In the genomic region with DNA sequence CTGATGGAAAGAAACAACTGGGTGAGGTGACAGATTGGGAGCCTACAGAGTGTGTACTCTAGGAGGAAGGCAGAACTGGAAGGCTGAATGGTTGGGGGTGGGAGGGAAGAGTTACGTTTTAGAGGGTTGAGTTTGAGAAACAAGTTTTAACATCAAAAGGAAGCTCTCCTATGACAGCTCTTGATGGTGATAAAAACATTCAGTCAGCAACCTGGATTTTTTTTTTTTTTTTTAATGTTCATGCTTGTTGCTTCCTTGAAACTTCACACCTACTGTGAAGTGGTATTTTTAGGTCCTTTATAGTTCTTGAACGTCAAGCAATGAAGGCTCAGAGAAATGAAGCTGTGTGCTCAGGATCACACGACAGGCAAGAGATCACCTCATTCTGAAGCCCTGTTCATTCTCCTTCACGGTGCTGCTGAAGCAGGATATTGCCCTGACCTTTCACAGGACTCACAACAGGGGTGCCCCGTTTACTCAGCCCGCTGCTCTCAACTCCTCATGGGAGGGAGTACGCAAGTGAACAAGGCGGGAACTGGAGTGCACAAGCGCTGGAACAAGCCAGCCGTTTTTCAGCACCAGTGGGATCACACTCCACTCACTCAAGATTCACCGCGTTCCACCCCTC, we compare ENCODE assay signal across 12 cellular contexts. TPM values are rescaled to one million over a fixed set of nuclear protein-coding genes. Genes with fewer than 3 reads are reported as not detected.
DNase-seq lines count a peak whose midpoint lies in the region; ATAC-seq, FAIRE-seq and TF ChIP-seq lines count a peak whose summit lies in the region.
"Had no signal": no experiment of that assay in that cellular context is flagged by ENCODE, and none has a peak within 500 bp of the region (broad histone marks: within the 10 kb centered on the region; RNA-seq: fewer than 3 reads in every experiment).

No MANE protein-coding gene starts in this region.

- peaks cover 11% of the 10 kb centered on the region for H3K36me3 Mint-ChIP-seq in CD8-positive, alpha-beta T cell
- H3K36me3 Mint-ChIP-seq in activated naive CD8-positive, alpha-beta T cell treated with anti-CD3 and anti-CD28 coated beads, Interleukin-2, amount 10 ng/mL, durations not matched to agents 7 days and 5 days = peaks cover 3% of the 10 kb centered on the region
- peaks cover 3% of the 10 kb centered on the region for H3K36me3 Mint-ChIP-seq in nephron (ENCODE audit: low read depth)

- no peak for FAIRE-seq in D721Med (lab: Jason Lieb, UNC)

- H3K36me3 ChIP-seq in CD8-positive, alpha-beta T cell (ENCODE audit: insufficient read depth, low read length) = no peaks in the 10 kb centered on the region
- no peaks in the 10 kb centered on the region for H3K36me3 ChIP-seq in IMR-90 (ENCODE audit: control insufficient read depth, insufficient read depth, low read length)
- H3K36me3 ChIP-seq: right lobe of liver had no signal

- no peak overlapping the region for H3K4me2 ChIP-seq in IMR-90 (ENCODE audit: low read depth, low read length)

- no peak overlapping the region for H2BK5ac ChIP-seq in IMR-90 (ENCODE audit: low read depth, low read length, poor library complexity, severe bottlenecking)

- H3K18ac ChIP-seq in IMR-90 (ENCODE audit: low read depth, low read length) = no peak overlapping the region

- H2BK120ac ChIP-seq in IMR-90 (ENCODE audit: low read depth, low read length) = no peak overlapping the region

- no peak overlapping the region for H4K8ac ChIP-seq in IMR-90 (ENCODE audit: low read depth in 2 of 2, low read length in 2 of 2)

- dilution Hi-C loops in IMR-90 (cut with HindIII; ENCODE audit: low sequenced_read_pairs, unreplicated experiment) = no loop called here

- peaks cover 3% of the 10 kb centered on the region; the same call in 1 of the 2 replicates for H4K20me1 ChIP-seq in IMR-90 (ENCODE audit: insufficient read depth, low read length)

- no peak overlapping the region for H2BK20ac ChIP-seq in IMR-90 (ENCODE audit: low read depth, low read length)

- 54% methylated on average over 4 of the region's 12 CpGs; no CpG with 5 or more reads in 1 of the 2 experiments for WGBS in IMR-90 (ENCODE audit: extremely low coverage in 2 of 2, insufficient read length in 1 of 2), 2 experiments

- peaks cover 84% of the 10 kb centered on the region for H3K4me1 Mint-ChIP-seq in CD8-positive, alpha-beta T cell (ENCODE audit: low read depth)
- peaks cover 44% of the 10 kb centered on the region for H3K4me1 Mint-ChIP-seq in activated naive CD8-positive, alpha-beta T cell treated with anti-CD3 and anti-CD28 coated beads, Interleukin-2, amount 10 ng/mL, durations not matched to agents 7 days and 5 days
- H3K4me1 Mint-ChIP-seq in nephron = peaks cover 48% of the 10 kb centered on the region

- peaks cover 7% of the 10 kb centered on the region for H3K9me1 ChIP-seq in IMR-90 (ENCODE audit: insufficient read depth, low read length)

- CTCF ChIA-PET in CD8-positive, alpha-beta T cell (lab: Charles Lee) = interaction anchor here (1.0 to 8.4 kb wide), 7 partner anchors 9 to 275 kb away, joined by 3 to 77 read pairs (median 5); partner anchors contain the start of gene CCDC86
- CTCF ChIA-PET in IMR-90 (lab: Yijun Ruan, JAX) = no interaction called here

- in situ Hi-C loops in IMR-90 (cut with MboI; ENCODE audit: low sequenced_read_pairs) = loop anchor here (25.0 kb wide), 1 partner anchor 1325 kb away; no protein-coding TSS in a partner anchor

- no peak for TF ChIP-seq RAD21 in IMR-90 (IDR thresholded peaks at IDR 0.05; ENCODE audit: low read length)

- no peak overlapping the region for H3K4ac ChIP-seq in IMR-90 (ENCODE audit: low read depth, low read length)

- H2BK15ac ChIP-seq in IMR-90 (ENCODE audit: low read depth, low read length) = no peak overlapping the region

- peak in 4 of 7 experiments; percentile 24 to 68 (median 55) for DNase-seq in CD8-positive, alpha-beta T cell
- DNase-seq in IMR-90 (no peak), GM19238 (ENCODE audit: insufficient read length, low spot score) (no peak), D721Med (ENCODE audit: insufficient read length, low spot score) (no peak), omental fat pad (ENCODE audit: low spot score) (no peak), DMS 273 treated with DMSO at 0.1 percent for 48 hours (lab: John Stamatoyannopoulos, UW) (no peak)
- no peak for DNase-seq in activated naive CD8-positive, alpha-beta T cell treated with anti-CD3 and anti-CD28 coated beads, Interleukin-2, amount 10 ng/mL, durations not matched to agents 7 days and 5 days
- DNase-seq: amniotic stem cell, right lobe of liver, T1000 had no signal

- H2AK9ac ChIP-seq in IMR-90 (replicated peaks; ENCODE audit: low read depth, low read length, poor library complexity) = no peak overlapping the region

- no peak overlapping the region for H3K23ac ChIP-seq in IMR-90 (ENCODE audit: low read depth, low read length)

- no peak overlapping the region for H3K9ac ChIP-seq in IMR-90 (ENCODE audit: low read depth, low read length)

- no peaks in the 10 kb centered on the region for H3K27me3 ChIP-seq in CD8-positive, alpha-beta T cell (ENCODE audit: insufficient read depth, low read length)
- peaks cover 10% of the 10 kb centered on the region for H3K27me3 ChIP-seq in IMR-90 (ENCODE audit: control insufficient read depth, insufficient read depth, low read length)
- H3K27me3 ChIP-seq: right lobe of liver had no signal

- no peak overlapping the region for H4K5ac ChIP-seq in IMR-90 (ENCODE audit: low read depth, low read length)

- peak; percentile 64 for ATAC-seq in CD8-positive, alpha-beta T cell
- ATAC-seq in IMR-90 (ENCODE audit: low read depth) (no peak), omental fat pad (ENCODE audit: low FRiP score) (no peak)
- no peak for ATAC-seq in activated naive CD8-positive, alpha-beta T cell treated with anti-CD3 and anti-CD28 coated beads, Interleukin-2, amount 10 ng/mL, durations not matched to agents 7 days and 5 days (ENCODE audit: low read depth)
- ATAC-seq: right lobe of liver had no signal

- peak overlapping the region; percentile 54 for H3K27ac ChIP-seq in CD8-positive, alpha-beta T cell (ENCODE audit: low read depth, low read length)
- no peak overlapping the region for H3K27ac ChIP-seq in IMR-90 (ENCODE audit: insufficient read depth, low read length)

- no peak overlapping the region for H2AK5ac ChIP-seq in IMR-90 (ENCODE audit: low read depth, low read length)

- intact Hi-C loops in CD8-positive, alpha-beta T cell (cut with DNase I, micrococcal nuclease) = loop anchor here (5.0 to 10.0 kb wide), 3 partner anchors 210 to 1642 kb away; partner anchors contain the start of genes CYB561A3 (in 2 of the 2) and TMEM138 (in 2 of the 2)
- intact Hi-C loops in IMR-90 (cut with micrococcal nuclease) = no loop called here

- H3K9me3 Mint-ChIP-seq in CD8-positive, alpha-beta T cell = no peaks in the 10 kb centered on the region
- H3K9me3 Mint-ChIP-seq in activated naive CD8-positive, alpha-beta T cell treated with anti-CD3 and anti-CD28 coated beads, Interleukin-2, amount 10 ng/mL, durations not matched to agents 7 days and 5 days = no peaks in the 10 kb centered on the region
- no peaks in the 10 kb centered on the region for H3K9me3 Mint-ChIP-seq in nephron

- no peaks in the 10 kb centered on the region for H3K27me3 Mint-ChIP-seq in CD8-positive, alpha-beta T cell (ENCODE audit: low read depth)
- no peaks in the 10 kb centered on the region for H3K27me3 Mint-ChIP-seq in activated naive CD8-positive, alpha-beta T cell treated with anti-CD3 and anti-CD28 coated beads, Interleukin-2, amount 10 ng/mL, durations not matched to agents 7 days and 5 days
- H3K27me3 Mint-ChIP-seq in nephron (ENCODE audit: low read depth) = peaks cover 5% of the 10 kb centered on the region

- peak overlapping the region; percentile 95 for H3K4me3 Mint-ChIP-seq in CD8-positive, alpha-beta T cell
- H3K4me3 Mint-ChIP-seq in activated naive CD8-positive, alpha-beta T cell treated with anti-CD3 and anti-CD28 coated beads, Interleukin-2, amount 10 ng/mL, durations not matched to agents 7 days and 5 days = peak overlapping the region; percentile 62
- H3K4me3 Mint-ChIP-seq in nephron = peak overlapping the region; percentile 79 to 97 (median 95)

- peaks cover 10 to 28% of the 10 kb centered on the region in 2 experiments for H3K79me1 ChIP-seq in IMR-90 (ENCODE audit: low read depth in 1 of 2, low read length in 2 of 2)

- no peak overlapping the region for H3K14ac ChIP-seq in IMR-90 (replicated peaks; ENCODE audit: low read depth, low read length)

- no peak for TF ChIP-seq CTCF in CD8-positive, alpha-beta T cell (IDR thresholded peaks at IDR 0.05)
- no peak for TF ChIP-seq CTCF in IMR-90 (conservative IDR thresholded peaks at IDR 0.05; ENCODE audit: low read depth, low read length)
- TF ChIP-seq CTCF in nephron (IDR thresholded peaks at IDR 0.05; ENCODE audit: unreplicated experiment in 3 of 3) = no peak
- TF ChIP-seq CTCF in D721Med (IDR thresholded peaks at IDR 0.05; ENCODE audit: insufficient read depth, missing control alignments) = no peak
- TF ChIP-seq CTCF in omental fat pad (IDR thresholded peaks at IDR 0.05) = no peak

- H4K91ac ChIP-seq in IMR-90 (ENCODE audit: insufficient read depth, low read depth, low read length) = no peak overlapping the region

- no peak overlapping the region for H3K56ac ChIP-seq in IMR-90 (ENCODE audit: extremely low read depth, insufficient read depth, low read length)

- no peak for TF ChIP-seq POLR2A in IMR-90 (IDR thresholded peaks at IDR 0.05; ENCODE audit: low read depth, low read length)

- BruUV-seq in IMR-90 (replicated peaks; lab: Mats Ljungman, UMichigan) = no TSS peak

- POLR2A ChIA-PET in CD8-positive, alpha-beta T cell (lab: Charles Lee) = interaction anchor here (0.6 to 1.6 kb wide), 9 partner anchors 38 to 1296 kb away, joined by 3 to 6 read pairs (median 4); no protein-coding TSS in a partner anchor
- POLR2A ChIA-PET in IMR-90 (lab: Charles Lee; ENCODE audit: unreplicated experiment) = interaction anchor here (0.6 kb wide), 1 partner anchor 40 kb away, joined by 3 read pairs; the partner anchor contains the start of gene SLC15A3
- POLR2A ChIA-PET in activated naive CD8-positive, alpha-beta T cell treated with anti-CD3 and anti-CD28 coated beads, Interleukin-2, amount 10 ng/mL, durations not matched to agents 7 days and 5 days (lab: Charles Lee) = interaction anchor here (0.7 to 2.6 kb wide), 5 partner anchors 9 to 169 kb away, joined by 3 to 13 read pairs (median 4); no protein-coding TSS in a partner anchor

- peak overlapping the region; percentile 85 for H3K4me3 ChIP-seq in CD8-positive, alpha-beta T cell (ENCODE audit: low read depth, low read length)
- no peak overlapping the region for H3K4me3 ChIP-seq in IMR-90 (ENCODE audit: insufficient read depth, low read depth, low read length)
- H3K4me3 ChIP-seq: right lobe of liver had no signal

- peak overlapping the region; percentile 64 for H2AFZ ChIP-seq in IMR-90 (replicated peaks; ENCODE audit: low read length, poor library complexity)

- peak overlapping the region; percentile 97 for H3K27ac Mint-ChIP-seq in CD8-positive, alpha-beta T cell
- peak overlapping the region; percentile 80 for H3K27ac Mint-ChIP-seq in activated naive CD8-positive, alpha-beta T cell treated with anti-CD3 and anti-CD28 coated beads, Interleukin-2, amount 10 ng/mL, durations not matched to agents 7 days and 5 days
- peak overlapping the region; percentile 89 to 97 (median 97) for H3K27ac Mint-ChIP-seq in nephron

- no peaks in the 10 kb centered on the region for H3K9me3 ChIP-seq in CD8-positive, alpha-beta T cell (ENCODE audit: low read length)
- H3K9me3 ChIP-seq in IMR-90 (ENCODE audit: control insufficient read depth, insufficient read depth, low read length) = no peaks in the 10 kb centered on the region
- H3K9me3 ChIP-seq: right lobe of liver had no signal

- H3K4me1 ChIP-seq in CD8-positive, alpha-beta T cell (ENCODE audit: insufficient read depth, low read length) = peaks cover 41% of the 10 kb centered on the region
- peaks cover 4% of the 10 kb centered on the region; the same call in 1 of the 2 replicates for H3K4me1 ChIP-seq in IMR-90 (ENCODE audit: control insufficient read depth, insufficient read depth, low read length)

RNA-seq across cellular contexts. Expression of gene TMEM109, which starts 1.6 kb away (rescaled TPM):
- 10 to 100 TPM; 46.7 to 52.2 TPM for total RNA-seq in CD8-positive, alpha-beta T cell
- total RNA-seq in IMR-90 (2012; rRNA removed) (15.1 and 17.2 TPM in 2 replicates), omental fat pad (100 to 1,000 TPM in 1 of 4 donors, 10 to 100 TPM in 3; 79.6 to 150 (median 88.7) TPM)
- polyA plus RNA-seq in IMR-90 (2012; rRNA removed) = 69.7 and 73.6 TPM in 2 replicates
- 56.6 and 60.6 TPM in 2 replicates for polyA plus RNA-seq in IMR-90 (2012; cell fraction: cytosol; rRNA removed)
- polyA plus RNA-seq in IMR-90 (2012; cell fraction: nucleus; rRNA removed; ENCODE audit: low replicate concordance) = 8.8 and 14.0 TPM in 2 replicates
- 100 to 1,000 TPM in 1 of 2 experiments, 10 to 100 TPM in 1; 97.8 to 102 TPM for total RNA-seq in activated naive CD8-positive, alpha-beta T cell treated with anti-CD3 and anti-CD28 coated beads, Interleukin-2, amount 10 ng/mL, durations not matched to agents 7 days and 5 days

RNA-seq across cellular contexts. Expression of gene PRPF19, which starts 6.0 kb away (rescaled TPM):
- 10 to 100 TPM; 96.1 to 99.4 TPM for total RNA-seq in CD8-positive, alpha-beta T cell
- total RNA-seq in IMR-90 (2012; rRNA removed) (29.7 and 29.8 TPM in 2 replicates), omental fat pad (10 to 100 TPM; 50.3 to 93.9 (median 58.0) TPM)
- polyA plus RNA-seq in IMR-90 (2012; rRNA removed) = 48.5 and 50.4 TPM in 2 replicates
- polyA plus RNA-seq in IMR-90 (2012; cell fraction: cytosol; rRNA removed) = 50.5 and 59.1 TPM in 2 replicates
- polyA plus RNA-seq in IMR-90 (2012; cell fraction: nucleus; rRNA removed; ENCODE audit: low replicate concordance) = 28.4 and 43.7 TPM in 2 replicates
- total RNA-seq in activated naive CD8-positive, alpha-beta T cell treated with anti-CD3 and anti-CD28 coated beads, Interleukin-2, amount 10 ng/mL, durations not matched to agents 7 days and 5 days = 100 to 1,000 TPM in 1 of 2 experiments, 10 to 100 TPM in 1; 97.7 to 103 TPM

RNA-seq across cellular contexts. Expression of gene TMEM132A, which starts 11.9 kb away (rescaled TPM):
- total RNA-seq in CD8-positive, alpha-beta T cell = not detected
- 7.7 and 8.3 TPM in 2 replicates for total RNA-seq in IMR-90 (2012; rRNA removed)
- 64.2 and 74.8 TPM in 2 replicates for polyA plus RNA-seq in IMR-90 (2012; rRNA removed)
- 87.8 and 103 TPM in 2 replicates for polyA plus RNA-seq in IMR-90 (2012; cell fraction: cytosol; rRNA removed)
- polyA plus RNA-seq in IMR-90 (2012; cell fraction: nucleus; rRNA removed; ENCODE audit: low replicate concordance) = 240 and 518 TPM in 2 replicates
- 1 to 10 TPM in 1 of 2 experiments, under 1 TPM in 1; 0.80 to 1.3 TPM for total RNA-seq in activated naive CD8-positive, alpha-beta T cell treated with anti-CD3 and anti-CD28 coated beads, Interleukin-2, amount 10 ng/mL, durations not matched to agents 7 days and 5 days
- total RNA-seq in omental fat pad = 10 to 100 TPM in 1 of 4 donors, 1 to 10 TPM in 3; 2.9 to 11.3 (median 6.7) TPM

RNA-seq across cellular contexts. Expression of gene SLC15A3, which starts 39.6 kb away (rescaled TPM):
- total RNA-seq in CD8-positive, alpha-beta T cell = 1 to 10 TPM; 6.3 to 9.0 TPM
- 1.9 and 3.2 TPM in 2 replicates for total RNA-seq in IMR-90 (2012; rRNA removed)
- polyA plus RNA-seq in IMR-90 (2012; rRNA removed) = 4.4 and 5.2 TPM in 2 replicates
- 2.9 and 8.9 TPM in 2 replicates for polyA plus RNA-seq in IMR-90 (2012; cell fraction: cytosol; rRNA removed)
- 4.4 and 7.8 TPM in 2 replicates for polyA plus RNA-seq in IMR-90 (2012; cell fraction: nucleus; rRNA removed; ENCODE audit: low replicate concordance)
- total RNA-seq in activated naive CD8-positive, alpha-beta T cell treated with anti-CD3 and anti-CD28 coated beads, Interleukin-2, amount 10 ng/mL, durations not matched to agents 7 days and 5 days = 1 to 10 TPM; 7.2 to 7.4 TPM
- 10 to 100 TPM; 17.6 to 56.0 (median 32.3) TPM for total RNA-seq in omental fat pad

RNA-seq across cellular contexts. Expression of gene ZP1, which starts 45.0 kb away (rescaled TPM):
- total RNA-seq in CD8-positive, alpha-beta T cell = not detected
- total RNA-seq in IMR-90 (2012; rRNA removed) (0.18 and 0.28 TPM in 2 replicates), omental fat pad (1 to 10 TPM in 2 of 4 donors, not detected in 2; 2.2 to 3.0 TPM)
- polyA plus RNA-seq in IMR-90 (2012; rRNA removed) = 1.2 and 1.6 TPM in 2 replicates
- 1.5 and 3.3 TPM in 2 replicates for polyA plus RNA-seq in IMR-90 (2012; cell fraction: cytosol; rRNA removed)
- 7.4 and 25.0 TPM in 2 replicates for polyA plus RNA-seq in IMR-90 (2012; cell fraction: nucleus; rRNA removed; ENCODE audit: low replicate concordance)
- under 1 TPM; 0.44 to 0.60 TPM for total RNA-seq in activated naive CD8-positive, alpha-beta T cell treated with anti-CD3 and anti-CD28 coated beads, Interleukin-2, amount 10 ng/mL, durations not matched to agents 7 days and 5 days
- total RNA-seq: liver, right lobe of liver had no signal
- polyA plus RNA-seq: liver had no signal

Comparison
In these comparisons a context has a peak if more than half of its experiments do, and no peak if none do; other contexts are left out.
1. DNase-seq: peak in CD8-positive, alpha-beta T cell (4 of 7); none in IMR-90 (single experiment), activated naive CD8-positive, alpha-beta T cell treated with anti-CD3 and anti-CD28 coated beads, Interleukin-2, amount 10 ng/mL, durations not matched to agents 7 days and 5 days (single experiment), GM19238 (single experiment), D721Med (single experiment), omental fat pad (single experiment) and DMS 273 treated with DMSO at 0.1 percent for 48 hours (single experiment).
2. Peak in every context shown above with its lines, with median percentiles within 50 percentile points of each other: H3K27ac Mint-ChIP-seq and H3K4me3 Mint-ChIP-seq.